In genomic region chr1:162954824-162955223, GRCh38 we compare ENCODE assay signal across 14 cellular contexts.
"Had no signal": no experiment of that assay in that cellular context is flagged by ENCODE, and none has a peak within 500 bp of the region (broad histone marks: within the 10 kb centered on the region; RNA-seq: fewer than 3 reads in every experiment).

No MANE protein-coding gene starts in this region.

- H3K27me3 ChIP-seq: esophagus muscularis mucosa, gastroesophageal sphincter, neutrophil, upper lobe of left lung had no signal

- ATAC-seq: activated CD4-positive, CD25-positive, alpha-beta regulatory T cell treated with anti-CD3 and anti-CD28 coated beads, Interleukin-2, amount 50 U/mL, for 24 hours; activated naive CD8-positive, alpha-beta T cell treated with anti-CD3 and anti-CD28 coated beads, Interleukin-2, amount 50 U/mL, for 24 hours; gastroesophageal sphincter; natural killer cell had no signal

- H3K4me3 ChIP-seq: esophagus muscularis mucosa, gastroesophageal sphincter, left ventricle myocardium inferior, smooth muscle cell, upper lobe of left lung had no signal

- H3K36me3 ChIP-seq: esophagus muscularis mucosa, gastroesophageal sphincter, left ventricle myocardium inferior, neutrophil, upper lobe of left lung had no signal

- H3K4me1 ChIP-seq: esophagus muscularis mucosa, gastroesophageal sphincter, left ventricle myocardium inferior, upper lobe of left lung had no signal

- DNase-seq: activated naive CD4-positive, alpha-beta T cell treated with anti-CD3 and anti-CD28 coated beads for 36 hours; activated naive CD8-positive, alpha-beta T cell treated with anti-CD3 and anti-CD28 coated beads, Interleukin-2, amount 50 U/mL, for 24 hours; kidney; left ventricle myocardium inferior; mesendoderm; natural killer cell; stimulated activated CD4-positive, alpha-beta T cell treated with anti-CD3 and anti-CD28 coated beads, Interleukin-4, amount 100 ng/mL, for 4 hours; stimulated activated CD8-positive, alpha-beta memory T cell treated with anti-CD3 and anti-CD28 coated beads, Interleukin-4, amount 100 ng/mL, for 48 hours; upper lobe of left lung had no signal

- H3K27ac ChIP-seq: esophagus muscularis mucosa, gastroesophageal sphincter, left ventricle myocardium inferior, neutrophil, upper lobe of left lung had no signal

- H3K9me3 ChIP-seq: esophagus muscularis mucosa, gastroesophageal sphincter, left ventricle myocardium inferior, neutrophil, upper lobe of left lung had no signal

- H3K4me2 ChIP-seq: smooth muscle cell had no signal
